9 cellular contexts compared by ENCODE assay signal in genomic region chr6:165663283-165663735, GRCh38. TPM values are rescaled to one million over a fixed set of nuclear protein-coding genes. Genes with fewer than 3 reads are reported as not detected.
DNase-seq lines count a peak whose midpoint lies in the region; ATAC-seq, FAIRE-seq and TF ChIP-seq lines count a peak whose summit lies in the region.
"Had no signal": no experiment of that assay in that cellular context is flagged by ENCODE, and none has a peak within 500 bp of the region (broad histone marks: within the 10 kb centered on the region; RNA-seq: fewer than 3 reads in every experiment).

No MANE protein-coding gene starts in this region.

- ATAC-seq in heart right ventricle (peak; percentile 18 to 54 (median 42)), psoas muscle (peak in 3 of 4 donors; percentile 37 to 56 (median 52))

- no peak for TF ChIP-seq POLR2A in GM12891 (IDR thresholded peaks at IDR 0.05; ENCODE audit: low read depth, low read length)

- H3K4me1 Mint-ChIP-seq in HFFc6 (ENCODE audit: low read depth), result no peaks in the 10 kb centered on the region

- no peak for TF ChIP-seq CTCF in heart right ventricle (IDR thresholded peaks at IDR 0.05)
- TF ChIP-seq CTCF in psoas muscle (IDR thresholded peaks at IDR 0.05), result no peak
- no peak for TF ChIP-seq CTCF in HFFc6 (IDR thresholded peaks at IDR 0.05)

- H3K9me3 Mint-ChIP-seq in HFFc6, result peaks cover 31% of the 10 kb centered on the region
- H3K9me3 Mint-ChIP-seq: dendritic cell treated with granulocyte-macrophage colony-stimulating factor and Interleukin-4, amounts not matched to agents 40 ng/mL and 50 ng/mL, for 4 days had no signal

- H3K36me3 Mint-ChIP-seq in HFFc6 (ENCODE audit: low read depth), result peaks cover 5% of the 10 kb centered on the region

- H3K36me3 ChIP-seq in heart right ventricle, result no peaks in the 10 kb centered on the region
- H3K36me3 ChIP-seq in psoas muscle (ENCODE audit: insufficient read depth in 1 of 2, low read depth in 1 of 2), result no peaks in the 10 kb centered on the region

- peak overlapping the region; percentile 27 to 96 (median 88) for H3K4me3 ChIP-seq in heart right ventricle
- H3K4me3 ChIP-seq in psoas muscle, result peak overlapping the region; percentile 71

- 0 to 1% methylated on average over 35 to 36 of the region's 36 CpGs for WGBS in heart right ventricle, 2 donors
- 0% methylated on average over 24 to 36 of the region's 36 CpGs for WGBS in psoas muscle, 3 donors

- H3K4me1 ChIP-seq in heart right ventricle (peaks cover 0 to 37% (median 23%) of the 10 kb centered on the region in 9 donors), psoas muscle (peaks cover 12% of the 10 kb centered on the region)

- H3K27me3 ChIP-seq in heart right ventricle, result peaks cover 0 to 80% (median 38%) of the 10 kb centered on the region in 7 donors
- peaks cover 0 to 80% (median 18%) of the 10 kb centered on the region in 3 donors for H3K27me3 ChIP-seq in psoas muscle (ENCODE audit: insufficient read depth in 3 of 3, low read length in 2 of 3)

- no peak overlapping the region for H3K27ac Mint-ChIP-seq in HFFc6
- H3K27ac Mint-ChIP-seq: dendritic cell treated with granulocyte-macrophage colony-stimulating factor and Interleukin-4, amounts not matched to agents 40 ng/mL and 50 ng/mL, for 4 days had no signal

- H3K9me3 ChIP-seq in heart right ventricle, result no peaks in the 10 kb centered on the region
- H3K9me3 ChIP-seq in psoas muscle, result no peaks in the 10 kb centered on the region

- no peak overlapping the region for H3K4me3 Mint-ChIP-seq in HFFc6
- H3K4me3 Mint-ChIP-seq: dendritic cell treated with granulocyte-macrophage colony-stimulating factor and Interleukin-4, amounts not matched to agents 40 ng/mL and 50 ng/mL, for 4 days had no signal

- DNase-seq in GM12891 (ENCODE audit: insufficient read length, low spot score) (peak; percentile 35), T1000 (lab: John Stamatoyannopoulos, UW) (peak; percentile 51), heart right ventricle (peak; percentile 66 to 73), psoas muscle (peak in 1 of 2 donors; percentile 55), GM19240 (ENCODE audit: insufficient read length, low spot score) (no peak), HFFc6 (no peak), D341Med (ENCODE audit: low spot score) (no peak), NOMO-1 treated with DMSO at 0.1 percent for 48 hours (lab: John Stamatoyannopoulos, UW; ENCODE audit: unreplicated experiment) (no peak)

- H3K27ac ChIP-seq in heart right ventricle (peak overlapping the region; percentile 85 to 98 (median 93)), psoas muscle (peak overlapping the region; percentile 41)

- H3K27me3 Mint-ChIP-seq in HFFc6 (ENCODE audit: insufficient read depth), result peaks cover 10% of the 10 kb centered on the region

- intact Hi-C loops in heart right ventricle (cut with DNase I) (loop anchor here in 9 of 10 donors (2.0 to 10.0 kb wide), 16 partner anchors 34 to 226 kb away; no protein-coding TSS in a partner anchor), psoas muscle (cut with DNase I) (no loop called here)

- no peak for FAIRE-seq in GM12891 (lab: Jason Lieb, UNC)

TF ChIP-seq in GM12891, 5 proteins besides CTCF, POLR2A, EP300 and RAD21:
- TF ChIP-seq POU2F2 (IDR thresholded peaks at IDR 0.05; ENCODE audit: low read depth, low read length), result no peak
- no peak for TF ChIP-seq POLR2AphosphoS5 (IDR thresholded peaks at IDR 0.05; ENCODE audit: low read depth, low read length)
- no peak for TF ChIP-seq TAF1 (IDR thresholded peaks at IDR 0.05; ENCODE audit: low read depth, low read length)
- TF ChIP-seq PAX5 (IDR thresholded peaks at IDR 0.05; ENCODE audit: insufficient read depth, low read length, severe bottlenecking), result no peak
- no peak for TF ChIP-seq SPI1 (IDR thresholded peaks at IDR 0.05; ENCODE audit: low read depth, low read length)

RNA-seq across cellular contexts. Expression of gene PDE10A, which starts 0.3 kb away (rescaled TPM):
- 0.04 TPM for polyA plus RNA-seq in GM12891 (2012; ENCODE audit: low read depth, missing spikeins)
- total RNA-seq in heart right ventricle (10 to 100 TPM; 10.0 to 20.4 (median 14.9) TPM), psoas muscle (1 to 10 TPM in 3 of 4 donors, under 1 TPM in 1; 0.74 to 3.6 (median 3.0) TPM)
- polyA plus RNA-seq in heart right ventricle (10 to 100 TPM in 1 of 2 donors, 1 to 10 TPM in 1; 6.8 to 10.4 TPM), psoas muscle (1 to 10 TPM in 2 of 3 donors, under 1 TPM in 1; 0.77 to 1.1 (median 1.1) TPM)
- total RNA-seq in HFFc6 (2021; fragmentation: NEBNext Ultra II Directional; extraction: Animal tissue kit (Norgen Biotek cat#: 25700)), result 1 to 10 TPM in 4 of 6 experiments, not detected in 2; 1.2 to 2.0 (median 1.6) TPM

Comparison
In these comparisons a context has a peak if more than half of its experiments do, and no peak if none do; other contexts are left out.
1. DNase-seq: peak in GM12891 (single experiment), T1000 (single experiment) and heart right ventricle (2 of 2); none in GM19240 (single experiment), HFFc6 (single experiment), D341Med (single experiment) and NOMO-1 treated with DMSO at 0.1 percent for 48 hours (single experiment).
2. intact Hi-C loops: an anchor here in heart right ventricle (2.0 to 10.0 kb wide); none called in psoas muscle.